ENCODE assay signal across 16 cellular contexts in genomic region chr11:67050139-67050538, GRCh38. TPM values are rescaled to one million over a fixed set of nuclear protein-coding genes. Genes with fewer than 3 reads are reported as not detected.
DNase-seq lines count a peak whose midpoint lies in the region; ATAC-seq and TF ChIP-seq lines count a peak whose summit lies in the region.
"Had no signal": no experiment of that assay in that cellular context is flagged by ENCODE, and none has a peak within 500 bp of the region (broad histone marks: within the 10 kb centered on the region; RNA-seq: fewer than 3 reads in every experiment).

No MANE protein-coding gene starts in this region.

- H3K9me2 ChIP-seq in MM.1S (replicated peaks; ENCODE audit: insufficient read depth, low read length), result no peaks in the 10 kb centered on the region

- H3K79me2 ChIP-seq in parathyroid adenoma (no peaks in the 10 kb centered on the region), MM.1S (ENCODE audit: low read length) (no peaks in the 10 kb centered on the region)

- TF ChIP-seq CTCF in Caco-2 (IDR thresholded peaks at IDR 0.05; ENCODE audit: insufficient read depth in 1 of 2, low read depth in 1 of 2, low read length in 1 of 2, severe bottlenecking in 1 of 2, unreplicated experiment in 1 of 2), result peak; percentile 21 to 65
- TF ChIP-seq CTCF in HFFc6 (IDR thresholded peaks at IDR 0.05), result 0 out of 2 replicates have a peak, but pooled peaks have one; percentile 22
- TF ChIP-seq CTCF in WERI-Rb-1 (IDR thresholded peaks at IDR 0.05; ENCODE audit: low read depth, low read length), result peak; percentile 72
- TF ChIP-seq CTCF in parathyroid adenoma (IDR thresholded peaks at IDR 0.05), result peak; percentile 17
- no peak; the same call in 1 of the 2 replicates for TF ChIP-seq CTCF in MM.1S (IDR thresholded peaks at IDR 0.05; ENCODE audit: low read length)

- H3K27ac Mint-ChIP-seq in Caco-2 (ENCODE audit: unreplicated experiment) (peak overlapping the region; percentile 18), HFFc6 (no peak overlapping the region)
- H3K27ac Mint-ChIP-seq: IgD-negative memory B cell had no signal

- no peak overlapping the region for H3K9ac ChIP-seq in parathyroid adenoma
- H3K9ac ChIP-seq in MM.1S (ENCODE audit: low read length), result no peak overlapping the region

- H3K36me3 Mint-ChIP-seq in Caco-2 (ENCODE audit: insufficient read depth, unreplicated experiment) (no peaks in the 10 kb centered on the region), HFFc6 (ENCODE audit: low read depth) (no peaks in the 10 kb centered on the region)
- H3K36me3 Mint-ChIP-seq: IgD-negative memory B cell had no signal

- H3K27me3 Mint-ChIP-seq in Caco-2 (ENCODE audit: insufficient read depth, unreplicated experiment) (no peaks in the 10 kb centered on the region), HFFc6 (ENCODE audit: insufficient read depth) (peaks cover 17% of the 10 kb centered on the region)

- H3K9me3 Mint-ChIP-seq in Caco-2 (ENCODE audit: unreplicated experiment), result no peaks in the 10 kb centered on the region
- no peaks in the 10 kb centered on the region for H3K9me3 Mint-ChIP-seq in HFFc6
- H3K9me3 Mint-ChIP-seq: IgD-negative memory B cell had no signal

- H3K4me2 ChIP-seq in parathyroid adenoma (ENCODE audit: low read length) (no peak overlapping the region), MM.1S (ENCODE audit: low read depth, low read length) (no peak overlapping the region)

- CTCF ChIA-PET in Caco-2 (lab: Charles Lee), result interaction anchor here (1.1 kb wide), 1 partner anchor 267 kb away, joined by 4 read pairs; no protein-coding TSS in a partner anchor

- no peak overlapping the region for H3K4me3 Mint-ChIP-seq in Caco-2 (ENCODE audit: unreplicated experiment)
- no peak overlapping the region for H3K4me3 Mint-ChIP-seq in HFFc6
- H3K4me3 Mint-ChIP-seq: IgD-negative memory B cell had no signal

- H3K36me3 ChIP-seq in Caco-2 (ENCODE audit: control insufficient read depth, insufficient read depth, low read length), result no peaks in the 10 kb centered on the region
- H3K36me3 ChIP-seq in WERI-Rb-1, result no peaks in the 10 kb centered on the region
- no peaks in the 10 kb centered on the region for H3K36me3 ChIP-seq in parathyroid adenoma (ENCODE audit: control insufficient read depth, insufficient read depth, low read length)
- H3K36me3 ChIP-seq in MM.1S (replicated peaks; ENCODE audit: insufficient read depth, low read length), result no peaks in the 10 kb centered on the region
- H3K36me3 ChIP-seq: BLaER1 treated with 17β-estradiol and CSF1 and Interleukin-3, amounts not matched to agents 10 nM and 100 nM had no signal

- H3K9me3 ChIP-seq in Caco-2 (no peaks in the 10 kb centered on the region), WERI-Rb-1 (ENCODE audit: severe bottlenecking) (no peaks in the 10 kb centered on the region), parathyroid adenoma (ENCODE audit: control insufficient read depth, low read length) (no peaks in the 10 kb centered on the region), MM.1S (replicated peaks; ENCODE audit: insufficient read depth, low read length) (no peaks in the 10 kb centered on the region)
- H3K9me3 ChIP-seq: BLaER1 treated with 17β-estradiol and CSF1 and Interleukin-3, amounts not matched to agents 10 nM and 100 nM had no signal

- H3K27me3 ChIP-seq in Caco-2 (replicated peaks; ENCODE audit: control insufficient read depth, insufficient read depth, low read length), result no peaks in the 10 kb centered on the region
- H3K27me3 ChIP-seq in WERI-Rb-1 (ENCODE audit: insufficient read depth, low read depth, severe bottlenecking), result no peaks in the 10 kb centered on the region
- H3K27me3 ChIP-seq in parathyroid adenoma (ENCODE audit: control insufficient read depth, insufficient read depth, low read length), result no peaks in the 10 kb centered on the region
- no peaks in the 10 kb centered on the region for H3K27me3 ChIP-seq in MM.1S (replicated peaks; ENCODE audit: insufficient read depth, low read length)
- H3K27me3 ChIP-seq: BLaER1 treated with 17β-estradiol and CSF1 and Interleukin-3, amounts not matched to agents 10 nM and 100 nM had no signal

- H2AFZ ChIP-seq in parathyroid adenoma (no peak overlapping the region), MM.1S (ENCODE audit: low read length) (no peak overlapping the region)

- peak in 1 of 2 experiments; percentile 57 for DNase-seq in Caco-2
- no peak for DNase-seq in HFFc6
- peak; percentile 57 for DNase-seq in WERI-Rb-1
- DNase-seq in T1000 (lab: John Stamatoyannopoulos, UW), result no peak
- no peak for DNase-seq in MM.1S
- DNase-seq: DMS 273 treated with DMSO at 0.1 percent for 48 hours, NCI-H1436 treated with DMSO at 0.1 percent for 48 hours, NCI-H2081, NCI-H2227 treated with DMSO at 0.1 percent for 48 hours, NCI-H526 treated with DMSO at 0.1 percent for 48 hours had no signal

- peaks cover 13% of the 10 kb centered on the region for H3K4me1 ChIP-seq in Caco-2
- H3K4me1 ChIP-seq in parathyroid adenoma, result peaks cover 10% of the 10 kb centered on the region
- peaks cover 26% of the 10 kb centered on the region for H3K4me1 ChIP-seq in MM.1S (ENCODE audit: low read length)

- H3K4me3 ChIP-seq in Caco-2 (ENCODE audit: low read depth, low read length) (no peak overlapping the region), WERI-Rb-1 (ENCODE audit: low read depth, low read length) (no peak overlapping the region), parathyroid adenoma (ENCODE audit: low read depth, low read length) (no peak overlapping the region), MM.1S (ENCODE audit: low read length) (no peak overlapping the region)
- H3K4me3 ChIP-seq: BLaER1 treated with 17β-estradiol and CSF1 and Interleukin-3, amounts not matched to agents 10 nM and 100 nM; GM12878 had no signal

- BruUV-seq in Caco-2 (replicated peaks; lab: Mats Ljungman, UMichigan), result no TSS peak

- no peak for ATAC-seq in GM21576 (IDR thresholded peaks at IDR 0.05; ENCODE audit: unreplicated experiment)
- ATAC-seq: GM12878 had no signal

- H3K27ac ChIP-seq in WERI-Rb-1 (no peak overlapping the region), parathyroid adenoma (peak overlapping the region; percentile 15), MM.1S (ENCODE audit: low read length) (no peak overlapping the region)

- H4K20me1 ChIP-seq in MM.1S (ENCODE audit: insufficient read depth, low read length), result no peaks in the 10 kb centered on the region

- POLR2A ChIA-PET in Caco-2 (lab: Charles Lee), result no interaction called here

- peaks cover 13% of the 10 kb centered on the region; the same call in 1 of the 2 replicates for H3F3A ChIP-seq in MM.1S (ENCODE audit: insufficient read depth, low read length)

- intact Hi-C loops in Caco-2 (cut with micrococcal nuclease; ENCODE audit: unreplicated experiment), result no loop called here

- peaks cover 12% of the 10 kb centered on the region for H3K4me1 Mint-ChIP-seq in Caco-2 (ENCODE audit: low read depth, unreplicated experiment)
- peaks cover 21% of the 10 kb centered on the region for H3K4me1 Mint-ChIP-seq in HFFc6 (ENCODE audit: low read depth)

RNA-seq across cellular contexts. Expression of gene RHOD, which starts 6.5 kb away (rescaled TPM):
- total RNA-seq in Caco-2 (2022), result 14.2 and 17.1 TPM in 2 replicates
- total RNA-seq in HFFc6 (2021; fragmentation: NEBNext Ultra II Directional; extraction: Animal tissue kit (Norgen Biotek cat#: 25700)), result 10 to 100 TPM in 2 of 6 experiments, 1 to 10 TPM in 4; 5.2 to 17.8 (median 6.1) TPM

RNA-seq across cellular contexts. Expression of gene SYT12, which starts 27.2 kb away (rescaled TPM):
- total RNA-seq in Caco-2 (2022), result 0.23 and 0.82 TPM in 2 replicates
- total RNA-seq in HFFc6 (2021; fragmentation: NEBNext Ultra II Directional; extraction: Animal tissue kit (Norgen Biotek cat#: 25700)), result not detected
- total RNA-seq: T-helper 1 cell treated with Interleukin-12 subunit alpha and Interleukin-12 subunit beta and Interleukin-4 antibody, amounts not matched to agents 30 ng/mL and 1 ng/mL, for 36 hours had no signal
